ENCODE assay signal across 20 cellular contexts in the genomic region with DNA sequence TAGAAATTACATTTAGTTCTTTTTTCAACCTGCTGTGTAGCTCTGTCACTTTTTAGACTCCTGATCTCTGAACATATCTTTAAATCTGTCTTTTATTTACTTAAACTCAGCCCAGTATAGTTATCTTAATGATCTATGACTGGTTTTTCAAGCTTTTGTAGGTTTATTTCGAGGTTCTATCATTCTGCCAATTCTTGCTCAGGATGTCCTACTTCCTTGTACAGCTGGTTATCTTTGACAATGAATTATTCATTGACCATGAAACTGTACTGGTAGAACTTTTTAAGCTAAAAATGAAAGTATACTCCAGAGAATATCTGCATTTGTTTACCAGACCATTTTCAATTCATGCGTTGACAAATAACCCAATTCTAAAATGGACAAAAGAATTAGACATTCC. TPM values are rescaled to one million over a fixed set of nuclear protein-coding genes. Genes with fewer than 3 reads are reported as not detected.
A peak's percentile ranks its signal among the peaks of the same experiment; 100 is the strongest.
DNase-seq lines count a peak whose midpoint lies in the region; ATAC-seq and TF ChIP-seq lines count a peak whose summit lies in the region.
"Had no signal": no experiment of that assay in that cellular context is flagged by ENCODE, and none has a peak within 500 bp of the region (broad histone marks: within the 10 kb centered on the region; RNA-seq: fewer than 3 reads in every experiment).

No MANE protein-coding gene starts in this region.

- H2AFZ ChIP-seq in PC-9 = no peak overlapping the region

- H3K9me3 ChIP-seq in PC-9 (ENCODE audit: insufficient read depth, low read depth) = no peaks in the 10 kb centered on the region
- no peaks in the 10 kb centered on the region for H3K9me3 ChIP-seq in thyroid gland
- H3K9me3 ChIP-seq: colonic mucosa, vagina had no signal

- intact Hi-C loops in PC-9 (cut with micrococcal nuclease; ENCODE audit: unreplicated experiment) (no loop called here), thyroid gland (cut with DNase I) (no loop called here)

- H3K27me3 ChIP-seq in PC-9 (ENCODE audit: insufficient read depth, low read depth) (no peaks in the 10 kb centered on the region), kidney epithelial cell (ENCODE audit: control insufficient read depth, insufficient read depth, low read length) (peaks cover under 1% of the 10 kb centered on the region), thyroid gland (no peaks in the 10 kb centered on the region)
- H3K27me3 ChIP-seq: colonic mucosa, vagina had no signal

- peak overlapping the region; percentile 61 for H3K4me2 ChIP-seq in PC-9

- POLR2A ChIA-PET in PC-9 (lab: Charles Lee; ENCODE audit: unreplicated experiment) = no interaction called here

- H3K27me3 Mint-ChIP-seq in activated naive CD8-positive, alpha-beta T cell = no peaks in the 10 kb centered on the region
- H3K27me3 Mint-ChIP-seq in activated naive CD8-positive, alpha-beta T cell treated with anti-CD3 and anti-CD28 coated beads, Interleukin-2, amount 50 U/mL, for 24 hours = no peaks in the 10 kb centered on the region

- H3K27ac ChIP-seq in PC-9 = no peak overlapping the region
- peak overlapping the region; percentile 7 to 81 (median 18) for H3K27ac ChIP-seq in thyroid gland
- H3K27ac ChIP-seq: colonic mucosa, vagina had no signal

- CTCF ChIA-PET in PC-9 (lab: Charles Lee) = no interaction called here

- no peaks in the 10 kb centered on the region for H3K9me2 ChIP-seq in PC-9 (ENCODE audit: insufficient read depth)

- H3K4me3 ChIP-seq in PC-9 = no peak overlapping the region; the same call in 1 of the 2 replicates
- H3K4me3 ChIP-seq in kidney epithelial cell (ENCODE audit: low read depth, low read length) = no peak overlapping the region
- H3K4me3 ChIP-seq in thyroid gland (replicated peaks in 1 of 3) = no peak overlapping the region
- H3K4me3 ChIP-seq: colonic mucosa, vagina had no signal

- H3K36me3 Mint-ChIP-seq in activated naive CD8-positive, alpha-beta T cell = peaks cover 16% of the 10 kb centered on the region
- peaks cover 6% of the 10 kb centered on the region for H3K36me3 Mint-ChIP-seq in activated naive CD8-positive, alpha-beta T cell treated with anti-CD3 and anti-CD28 coated beads, Interleukin-2, amount 50 U/mL, for 24 hours (ENCODE audit: low read depth)

- ATAC-seq in activated naive CD8-positive, alpha-beta T cell treated with anti-CD3 and anti-CD28 coated beads, Interleukin-2, amount 50 U/mL, for 24 hours = no peak
- no peak for ATAC-seq in HG03469 (IDR thresholded peaks at IDR 0.05; ENCODE audit: unreplicated experiment)
- ATAC-seq: sciatic nerve had no signal

- H4K20me1 ChIP-seq in PC-9 (ENCODE audit: insufficient read depth) = no peaks in the 10 kb centered on the region

- H3F3A ChIP-seq in PC-9 (ENCODE audit: insufficient read depth, low read depth) = peaks cover 4% of the 10 kb centered on the region; the same call in 1 of the 2 replicates

- peaks cover 56% of the 10 kb centered on the region for H3K4me1 Mint-ChIP-seq in activated naive CD8-positive, alpha-beta T cell (ENCODE audit: low read depth)
- H3K4me1 Mint-ChIP-seq in activated naive CD8-positive, alpha-beta T cell treated with anti-CD3 and anti-CD28 coated beads, Interleukin-2, amount 50 U/mL, for 24 hours = peaks cover 58% of the 10 kb centered on the region

- DNase-seq in activated naive CD8-positive, alpha-beta T cell treated with anti-CD3 and anti-CD28 coated beads, Interleukin-2, amount 50 U/mL, for 24 hours = no peak
- DNase-seq in PC-9 (peak in 1 of 2 experiments; percentile 77), kidney epithelial cell (ENCODE audit: low read depth) (peak; percentile 7), thyroid gland (no peak), DMS 273 treated with DMSO at 0.1 percent for 48 hours (lab: John Stamatoyannopoulos, UW) (no peak), pons (ENCODE audit: low spot score) (no peak)
- DNase-seq: activated naive CD4-positive, alpha-beta T cell; colonic mucosa; hypothalamus; kidney glomerular epithelial cell; MM.1S; NCI-H1694 treated with DMSO at 0.1 percent for 48 hours; NCI-H446 treated with DMSO at 0.1 percent for 48 hours; NK-92 treated with Interleukin-12 subunit alpha and Interleukin-12 subunit beta, amount 100 ng/mL, for 24 hours; stimulated activated CD4-positive, alpha-beta T cell treated with anti-CD3 and anti-CD28 coated beads, Interleukin-1b, Interleukin-23, amount 100 ng/mL, for 48 hours; T-helper 1 cell had no signal

- H3K4me3 Mint-ChIP-seq in activated naive CD8-positive, alpha-beta T cell = no peak overlapping the region
- H3K4me3 Mint-ChIP-seq in activated naive CD8-positive, alpha-beta T cell treated with anti-CD3 and anti-CD28 coated beads, Interleukin-2, amount 50 U/mL, for 24 hours = no peak overlapping the region

- H3K4me1 ChIP-seq in PC-9 (replicated peaks; ENCODE audit: insufficient read depth) = peaks cover 20% of the 10 kb centered on the region
- peaks cover 22 to 37% of the 10 kb centered on the region in 2 donors for H3K4me1 ChIP-seq in thyroid gland

- peak overlapping the region; percentile 47 for H3K27ac Mint-ChIP-seq in activated naive CD8-positive, alpha-beta T cell
- no peak overlapping the region for H3K27ac Mint-ChIP-seq in activated naive CD8-positive, alpha-beta T cell treated with anti-CD3 and anti-CD28 coated beads, Interleukin-2, amount 50 U/mL, for 24 hours

- H3K36me3 ChIP-seq in PC-9 (ENCODE audit: low read depth) (no peaks in the 10 kb centered on the region), kidney epithelial cell (ENCODE audit: control insufficient read depth, insufficient read depth, low read length) (no peaks in the 10 kb centered on the region), thyroid gland (no peaks in the 10 kb centered on the region)
- H3K36me3 ChIP-seq: colonic mucosa, vagina had no signal

- no TSS peak for BruUV-seq in PC-9 (replicated peaks; lab: Mats Ljungman, UMichigan)

- 52 to 59% methylated on average over 2 of the region's 2 CpGs for WGBS in thyroid gland, 2 donors

- H3K9me3 Mint-ChIP-seq in activated naive CD8-positive, alpha-beta T cell (ENCODE audit: low read depth) = peaks cover 7% of the 10 kb centered on the region
- peaks cover 11% of the 10 kb centered on the region for H3K9me3 Mint-ChIP-seq in activated naive CD8-positive, alpha-beta T cell treated with anti-CD3 and anti-CD28 coated beads, Interleukin-2, amount 50 U/mL, for 24 hours

- 0 out of 2 replicates have a peak, but pooled peaks cover 3% of the 10 kb centered on the region for H3K79me2 ChIP-seq in PC-9 (ENCODE audit: low read depth)

- no peak for TF ChIP-seq CTCF in PC-9 (conservative IDR thresholded peaks at IDR 0.05)
- no peak for TF ChIP-seq CTCF in kidney epithelial cell (IDR thresholded peaks at IDR 0.05; ENCODE audit: insufficient read depth, low read length, poor library complexity, severe bottlenecking)
- no peak for TF ChIP-seq CTCF in thyroid gland (IDR thresholded peaks at IDR 0.05)

- TF ChIP-seq POLR2A in thyroid gland (IDR thresholded peaks at IDR 0.05) = no peak

RNA-seq across cellular contexts. Expression of a gene that starts 37.8 kb away (rescaled TPM):
- 5.1 and 7.7 TPM in 2 replicates for total RNA-seq in PC-9 (2021)
- total RNA-seq in kidney epithelial cell = 8.5 and 9.6 TPM in 2 replicates
- 100 to 1,000 TPM in 1 of 4 donors, 10 to 100 TPM in 3; 57.5 to 102 (median 78.0) TPM for total RNA-seq in thyroid gland
